ENCODE assay signal across 14 cellular contexts in genomic region chr2:229779650-229780049, GRCh38.
"Had no signal": no experiment of that assay in that cellular context is flagged by ENCODE, and none has a peak within 500 bp of the region (broad histone marks: within the 10 kb centered on the region; RNA-seq: fewer than 3 reads in every experiment).

No MANE protein-coding gene starts in this region.

- H3K4me3 Mint-ChIP-seq: stimulated activated naive CD8-positive, alpha-beta T cell treated with anti-CD3 and anti-CD28 coated beads, Interleukin-15, Interleukin-2, amounts not matched to agents 100 ng/mL and 50 ng/mL, for 24 hours; T-helper 17 cell had no signal

- ATAC-seq: gastroesophageal sphincter, T-helper 17 cell had no signal

- H3K4me1 ChIP-seq: colonic mucosa had no signal

- H3K9me3 Mint-ChIP-seq: stimulated activated naive CD8-positive, alpha-beta T cell treated with anti-CD3 and anti-CD28 coated beads, Interleukin-15, Interleukin-2, amounts not matched to agents 100 ng/mL and 50 ng/mL, for 24 hours had no signal

- H3K27ac Mint-ChIP-seq: stimulated activated naive CD8-positive, alpha-beta T cell treated with anti-CD3 and anti-CD28 coated beads, Interleukin-15, Interleukin-2, amounts not matched to agents 100 ng/mL and 50 ng/mL, for 24 hours had no signal

- H3K36me3 ChIP-seq: colonic mucosa had no signal

- H3K27ac ChIP-seq: colonic mucosa, gastroesophageal sphincter, neutrophil, sigmoid colon, testis, vagina had no signal

- FAIRE-seq: endothelial cell of umbilical vein had no signal

- H3K27me3 ChIP-seq: colonic mucosa, gastroesophageal sphincter, neutrophil, sigmoid colon, testis, vagina had no signal

- H3K4me3 ChIP-seq: colonic mucosa, gastroesophageal sphincter, sigmoid colon, testis, vagina had no signal

- H3K27me3 Mint-ChIP-seq: stimulated activated naive CD8-positive, alpha-beta T cell treated with anti-CD3 and anti-CD28 coated beads, Interleukin-15, Interleukin-2, amounts not matched to agents 100 ng/mL and 50 ng/mL, for 24 hours; T-helper 17 cell had no signal

- H3K9me3 ChIP-seq: colonic mucosa, gastroesophageal sphincter, neutrophil, sigmoid colon, testis, vagina had no signal

- DNase-seq: activated CD4-positive, alpha-beta T cell treated with anti-CD3 and anti-CD28 coated beads, Interleukin-2, amount 50 U/mL, for 1 hour; activated CD4-positive, CD25-positive, alpha-beta regulatory T cell; activated naive CD4-positive, alpha-beta T cell; colonic mucosa; kidney glomerular epithelial cell; midbrain; sigmoid colon; T-helper 17 cell; testis had no signal
